24 cellular contexts compared by ENCODE assay signal in genomic region chr9:131817627-131818026, GRCh38.
DNase-seq lines count a peak whose midpoint lies in the region; ATAC-seq, FAIRE-seq and TF ChIP-seq lines count a peak whose summit lies in the region.
"Had no signal": no experiment of that assay in that cellular context is flagged by ENCODE, and none has a peak within 500 bp of the region (broad histone marks: within the 10 kb centered on the region; RNA-seq: fewer than 3 reads in every experiment).

No MANE protein-coding gene starts in this region.

- TF ChIP-seq EP300 in A549 (IDR thresholded peaks at IDR 0.05) (no peak), Ishikawa (IDR thresholded peaks at IDR 0.05; ENCODE audit: borderline replicate concordance) (no peak)

- H3K9me3 Mint-ChIP-seq in CD4-positive, alpha-beta memory T cell: no peaks in the 10 kb centered on the region
- no peaks in the 10 kb centered on the region for H3K9me3 Mint-ChIP-seq in activated CD4-positive, alpha-beta T cell treated with anti-CD3 and anti-CD28 coated beads, Interleukin-2, amount 10 ng/mL, durations not matched to agents 24 days and 14 days
- H3K9me3 Mint-ChIP-seq: activated naive CD4-positive, alpha-beta T cell treated with anti-CD3 and anti-CD28 coated beads, Interleukin-2, amount 50 U/mL, for 72 hours; activated T-cell treated with anti-CD3 and anti-CD28 coated beads, Interleukin-2, amount 50 U/mL, for 72 hours; endodermal cell; H9; IgD-negative memory B cell; stimulated activated naive CD8-positive, alpha-beta T cell treated with anti-CD3 and anti-CD28 coated beads, Interleukin-15, Interleukin-2, amounts not matched to agents 100 ng/mL and 50 ng/mL, for 24 hours; type B pancreatic cell had no signal

- H3K27ac ChIP-seq in A549 (no peak overlapping the region), WERI-Rb-1 (no peak overlapping the region)
- no peak overlapping the region for H3K27ac ChIP-seq in CD4-positive, alpha-beta memory T cell (ENCODE audit: low read depth, low read length)
- H3K27ac ChIP-seq: C4-2B, heart left ventricle, HL-60, lower lobe of right lung, pancreas, sigmoid colon, SJSA1 had no signal

- DNase-seq in A549 (ENCODE audit: low read depth in 1 of 2, low spot score in 1 of 2): peak; percentile 28 to 80
- peak; percentile 85 for DNase-seq in NCI-H2081 treated with DMSO at 0.1 percent for 48 hours (lab: John Stamatoyannopoulos, UW)
- peak; percentile 96 for DNase-seq in NCI-H69 (lab: John Stamatoyannopoulos, UW)
- no peak for DNase-seq in stimulated activated CD4-positive, alpha-beta T cell treated with anti-CD3 and anti-CD28 coated beads, Interleukin-2, amount 100 ng/mL, for 24 hours
- DNase-seq in WERI-Rb-1: no peak
- DNase-seq in CD4-positive, alpha-beta memory T cell: no peak
- DNase-seq in activated CD4-positive, alpha-beta T cell treated with anti-CD3 and anti-CD28 coated beads, Interleukin-2, amount 10 ng/mL, durations not matched to agents 24 days and 14 days: no peak
- DNase-seq: activated CD4-positive, CD25-positive, alpha-beta regulatory T cell; activated T-cell treated with anti-CD3 and anti-CD28 coated beads, Interleukin-2, amount 50 U/mL, for 72 hours; endodermal cell; H9; heart left ventricle; lower lobe of right lung; MV-4-11; pancreas; sigmoid colon had no signal

- H3K9me3 ChIP-seq in A549: no peaks in the 10 kb centered on the region
- no peaks in the 10 kb centered on the region for H3K9me3 ChIP-seq in WERI-Rb-1 (ENCODE audit: severe bottlenecking)
- no peaks in the 10 kb centered on the region for H3K9me3 ChIP-seq in CD4-positive, alpha-beta memory T cell (ENCODE audit: control insufficient read depth in 1 of 2, low read length in 2 of 2)
- H3K9me3 ChIP-seq: heart left ventricle, lower lobe of right lung, pancreas, sigmoid colon, SJSA1 had no signal

- no peaks in the 10 kb centered on the region for H3K36me3 ChIP-seq in WERI-Rb-1
- no peaks in the 10 kb centered on the region for H3K36me3 ChIP-seq in CD4-positive, alpha-beta memory T cell (ENCODE audit: insufficient read depth, low read length)
- H3K36me3 ChIP-seq: heart left ventricle, lower lobe of right lung, pancreas, sigmoid colon, SJSA1 had no signal

- no peak overlapping the region for H3K4me3 Mint-ChIP-seq in CD4-positive, alpha-beta memory T cell
- H3K4me3 Mint-ChIP-seq in activated CD4-positive, alpha-beta T cell treated with anti-CD3 and anti-CD28 coated beads, Interleukin-2, amount 10 ng/mL, durations not matched to agents 24 days and 14 days: no peak overlapping the region
- H3K4me3 Mint-ChIP-seq: activated T-cell treated with anti-CD3 and anti-CD28 coated beads, Interleukin-2, amount 50 U/mL, for 72 hours; endodermal cell; H9; IgD-negative memory B cell; stimulated activated naive CD8-positive, alpha-beta T cell treated with anti-CD3 and anti-CD28 coated beads, Interleukin-15, Interleukin-2, amounts not matched to agents 100 ng/mL and 50 ng/mL, for 24 hours; type B pancreatic cell had no signal

- TF ChIP-seq RAD21 in A549 (conservative IDR thresholded peaks at IDR 0.05 in 1 of 2, IDR thresholded peaks at IDR 0.05 in 1 of 2): no peak
- no peak for TF ChIP-seq RAD21 in Ishikawa (IDR thresholded peaks at IDR 0.05; ENCODE audit: low read depth)

- peaks cover 15 to 19% of the 10 kb centered on the region in 2 donors for H3K27me3 Mint-ChIP-seq in CD4-positive, alpha-beta memory T cell
- H3K27me3 Mint-ChIP-seq in activated CD4-positive, alpha-beta T cell treated with anti-CD3 and anti-CD28 coated beads, Interleukin-2, amount 10 ng/mL, durations not matched to agents 24 days and 14 days: peaks cover 32% of the 10 kb centered on the region

- ATAC-seq in A549: peak in 1 of 2 experiments; percentile 26; a peak in 3 of 6 replicates
- ATAC-seq: activated naive CD4-positive, alpha-beta T cell treated with anti-CD3 and anti-CD28 coated beads, Interleukin-2, amount 50 U/mL, for 72 hours; activated T-cell treated with anti-CD3 and anti-CD28 coated beads, Interleukin-2, amount 50 U/mL, for 72 hours; heart left ventricle; lower lobe of right lung; pancreas had no signal

- no peaks in the 10 kb centered on the region for H3K27me3 ChIP-seq in WERI-Rb-1 (ENCODE audit: insufficient read depth, low read depth, severe bottlenecking)
- no peaks in the 10 kb centered on the region for H3K27me3 ChIP-seq in CD4-positive, alpha-beta memory T cell (ENCODE audit: insufficient read depth, low read length)
- H3K27me3 ChIP-seq: pancreas had no signal

- CTCF ChIA-PET in A549 (lab: Yijun Ruan, JAX): interaction anchor here (1.0 to 1.6 kb wide), 2 partner anchors 351 to 446 kb away, joined by 4 to 6 read pairs; no protein-coding TSS in a partner anchor
- CTCF ChIA-PET in CD4-positive, alpha-beta memory T cell (lab: Charles Lee; ENCODE audit: partially characterized antibody): no interaction called here

- H3K27ac Mint-ChIP-seq in CD4-positive, alpha-beta memory T cell: no peak overlapping the region
- no peak overlapping the region for H3K27ac Mint-ChIP-seq in activated CD4-positive, alpha-beta T cell treated with anti-CD3 and anti-CD28 coated beads, Interleukin-2, amount 10 ng/mL, durations not matched to agents 24 days and 14 days
- H3K27ac Mint-ChIP-seq: activated naive CD4-positive, alpha-beta T cell treated with anti-CD3 and anti-CD28 coated beads, Interleukin-2, amount 50 U/mL, for 72 hours; activated T-cell treated with anti-CD3 and anti-CD28 coated beads, Interleukin-2, amount 50 U/mL, for 72 hours; endodermal cell; H9; IgD-negative memory B cell; stimulated activated naive CD8-positive, alpha-beta T cell treated with anti-CD3 and anti-CD28 coated beads, Interleukin-15, Interleukin-2, amounts not matched to agents 100 ng/mL and 50 ng/mL, for 24 hours; type B pancreatic cell had no signal

- no peak for FAIRE-seq in A549 (lab: Jason Lieb, UNC)
- FAIRE-seq: pancreas had no signal

- H3K4me2 ChIP-seq in A549: 0 out of 3 replicates have a peak overlapping the region, but pooled peaks have one; percentile 20

- H3K4me3 ChIP-seq in A549: no peak overlapping the region
- no peak overlapping the region for H3K4me3 ChIP-seq in WERI-Rb-1 (ENCODE audit: low read depth, low read length)
- H3K4me3 ChIP-seq in CD4-positive, alpha-beta memory T cell (ENCODE audit: low read length in 2 of 2): no peak overlapping the region
- H3K4me3 ChIP-seq: heart left ventricle, lower lobe of right lung, pancreas, sigmoid colon, SJSA1 had no signal

- no peak for TF ChIP-seq POLR2A in A549 (IDR thresholded peaks at IDR 0.05; ENCODE audit: low read length)

- POLR2A ChIA-PET in A549 (lab: Yijun Ruan, JAX): no interaction called here
- POLR2A ChIA-PET in CD4-positive, alpha-beta memory T cell (lab: Charles Lee; ENCODE audit: partially characterized antibody): no interaction called here

- H3K36me3 Mint-ChIP-seq in CD4-positive, alpha-beta memory T cell: no peaks in the 10 kb centered on the region
- H3K36me3 Mint-ChIP-seq in activated CD4-positive, alpha-beta T cell treated with anti-CD3 and anti-CD28 coated beads, Interleukin-2, amount 10 ng/mL, durations not matched to agents 24 days and 14 days (ENCODE audit: low read depth): no peaks in the 10 kb centered on the region
- H3K36me3 Mint-ChIP-seq: activated naive CD4-positive, alpha-beta T cell treated with anti-CD3 and anti-CD28 coated beads, Interleukin-2, amount 50 U/mL, for 72 hours; IgD-negative memory B cell; type B pancreatic cell had no signal

- 14% methylated on average over 9 of the region's 9 CpGs for WGBS in A549 (ENCODE audit: missing lambda C conversion rate)

- TF ChIP-seq CTCF in A549 (IDR thresholded peaks at IDR 0.05) (no peak), WERI-Rb-1 (IDR thresholded peaks at IDR 0.05; ENCODE audit: low read depth, low read length) (no peak)

- 0 out of 3 replicates have a peak, but pooled peaks cover 10% of the 10 kb centered on the region for H3K4me1 ChIP-seq in A549
- H3K4me1 ChIP-seq in CD4-positive, alpha-beta memory T cell (ENCODE audit: insufficient read depth, low read length): no peaks in the 10 kb centered on the region
- H3K4me1 ChIP-seq: heart left ventricle, lower lobe of right lung, pancreas, sigmoid colon, SJSA1 had no signal

- intact Hi-C loops in CD4-positive, alpha-beta memory T cell (cut with micrococcal nuclease): no loop called here
- intact Hi-C loops in activated CD4-positive, alpha-beta T cell treated with anti-CD3 and anti-CD28 coated beads, Interleukin-2, amount 10 ng/mL, durations not matched to agents 24 days and 14 days (cut with micrococcal nuclease): no loop called here

- no peaks in the 10 kb centered on the region for H3K4me1 Mint-ChIP-seq in CD4-positive, alpha-beta memory T cell
- no peaks in the 10 kb centered on the region for H3K4me1 Mint-ChIP-seq in activated CD4-positive, alpha-beta T cell treated with anti-CD3 and anti-CD28 coated beads, Interleukin-2, amount 10 ng/mL, durations not matched to agents 24 days and 14 days
- H3K4me1 Mint-ChIP-seq: endodermal cell, IgD-negative memory B cell had no signal

TF ChIP-seq in A549, 52 proteins besides CTCF, POLR2A, EP300 and RAD21 (continues in another document):
- TF ChIP-seq PBX3 (IDR thresholded peaks at IDR 0.05) (no peak), HOXB5 (CRISPR knock-in tag; IDR thresholded peaks at IDR 0.05) (no peak), PHF8 (IDR thresholded peaks at IDR 0.05; ENCODE audit: borderline replicate concordance, low read depth) (no peak), RNF2 (IDR thresholded peaks at IDR 0.05; ENCODE audit: borderline replicate concordance, low read depth) (no peak)

TF ChIP-seq in Ishikawa, 13 proteins besides CTCF, POLR2A, EP300 and RAD21:
- TF ChIP-seq TCF12 (IDR thresholded peaks at IDR 0.05; ENCODE audit: low read depth): no peak
- TF ChIP-seq NFIC (IDR thresholded peaks at IDR 0.05): peak; percentile 73
TF ChIP-seq in Ishikawa: peak in this region for 1.

Comparison
In these comparisons a context has a peak if more than half of its experiments do, and no peak if none do; other contexts are left out.
1. DNase-seq: peak in A549 (2 of 2), NCI-H2081 treated with DMSO at 0.1 percent for 48 hours (single experiment) and NCI-H69 (single experiment); none in stimulated activated CD4-positive, alpha-beta T cell treated with anti-CD3 and anti-CD28 coated beads, Interleukin-2, amount 100 ng/mL, for 24 hours (0 of 2), WERI-Rb-1 (single experiment), CD4-positive, alpha-beta memory T cell (0 of 5) and activated CD4-positive, alpha-beta T cell treated with anti-CD3 and anti-CD28 coated beads, Interleukin-2, amount 10 ng/mL, durations not matched to agents 24 days and 14 days (single experiment).